ENCODE assay signal across 16 cellular contexts in genomic region chr2:228615501-228615900, GRCh38.
DNase-seq lines count a peak whose midpoint lies in the region; ATAC-seq and TF ChIP-seq lines count a peak whose summit lies in the region.
"Had no signal": no experiment of that assay in that cellular context is flagged by ENCODE, and none has a peak within 500 bp of the region (broad histone marks: within the 10 kb centered on the region; RNA-seq: fewer than 3 reads in every experiment).

No MANE protein-coding gene starts in this region.

- peak; percentile 23 for ATAC-seq in activated T-helper 17 cell treated with anti-CD3 and anti-CD28 coated beads, Interleukin-2, amount 50 U/mL, for 72 hours (replicated peaks)

- H3K9me3 ChIP-seq in CD8-positive, alpha-beta memory T cell (ENCODE audit: low read length), result no peaks in the 10 kb centered on the region
- H3K9me3 ChIP-seq: Peyer's patch had no signal

- no peaks in the 10 kb centered on the region for H3K36me3 ChIP-seq in kidney epithelial cell (ENCODE audit: control insufficient read depth, insufficient read depth, low read length)
- no peaks in the 10 kb centered on the region for H3K36me3 ChIP-seq in CD8-positive, alpha-beta memory T cell (ENCODE audit: insufficient read depth, low read length)
- H3K36me3 ChIP-seq: Peyer's patch had no signal

- no peaks in the 10 kb centered on the region for H3K36me3 Mint-ChIP-seq in activated T-helper 17 cell treated with anti-CD3 and anti-CD28 coated beads, Interleukin-2, amount 50 U/mL, for 72 hours (ENCODE audit: low read depth)
- no peaks in the 10 kb centered on the region for H3K36me3 Mint-ChIP-seq in CD8-positive, alpha-beta memory T cell

- DNase-seq in DMS53 treated with DMSO at 0.1 percent for 48 hours (lab: John Stamatoyannopoulos, UW; ENCODE audit: unreplicated experiment) (peak; percentile 2), HT1080 (ENCODE audit: low read depth) (peak; percentile 10), kidney epithelial cell (ENCODE audit: low read depth) (peak; percentile 16), HT-29 (ENCODE audit: low spot score) (no peak)
- no peak for DNase-seq in activated CD8-positive, alpha-beta memory T cell treated with anti-CD3 and anti-CD28 coated beads, Interleukin-2, amount 50 U/mL, for 48 hours
- DNase-seq in NK-92 treated with Interleukin-12 subunit alpha and Interleukin-12 subunit beta, amount 100 ng/mL, for 24 hours (lab: John Stamatoyannopoulos, UW), result no peak
- DNase-seq in CD8-positive, alpha-beta memory T cell, result no peak
- DNase-seq: EL, H7, KG1, NCI-H2029 treated with DMSO at 0.1 percent for 48 hours, NCI-H2227 treated with DMSO at 0.1 percent for 48 hours, NCI-H526 treated with DMSO at 0.1 percent for 48 hours, Peyer's patch, SK-N-SH had no signal

- no peak overlapping the region for H3K27ac Mint-ChIP-seq in activated T-helper 17 cell treated with anti-CD3 and anti-CD28 coated beads, Interleukin-2, amount 50 U/mL, for 72 hours
- no peak overlapping the region for H3K27ac Mint-ChIP-seq in CD8-positive, alpha-beta memory T cell

- H3K27me3 Mint-ChIP-seq in activated T-helper 17 cell treated with anti-CD3 and anti-CD28 coated beads, Interleukin-2, amount 50 U/mL, for 72 hours, result no peaks in the 10 kb centered on the region
- no peaks in the 10 kb centered on the region for H3K27me3 Mint-ChIP-seq in CD8-positive, alpha-beta memory T cell

- H3K27me3 ChIP-seq in kidney epithelial cell (ENCODE audit: control insufficient read depth, insufficient read depth, low read length), result no peaks in the 10 kb centered on the region
- no peaks in the 10 kb centered on the region for H3K27me3 ChIP-seq in CD8-positive, alpha-beta memory T cell (ENCODE audit: insufficient read depth, low read length, poor library complexity, severe bottlenecking)
- H3K27me3 ChIP-seq: Peyer's patch had no signal

- no peaks in the 10 kb centered on the region for H3K9me3 Mint-ChIP-seq in activated T-helper 17 cell treated with anti-CD3 and anti-CD28 coated beads, Interleukin-2, amount 50 U/mL, for 72 hours
- H3K9me3 Mint-ChIP-seq in CD8-positive, alpha-beta memory T cell, result peaks cover 3 to 14% (median 3%) of the 10 kb centered on the region in 5 donors

- CTCF ChIA-PET in CD8-positive, alpha-beta memory T cell (lab: Charles Lee), result no interaction called here

- H3K27ac ChIP-seq in CD8-positive, alpha-beta memory T cell (ENCODE audit: low read depth, low read length), result no peak overlapping the region
- H3K27ac ChIP-seq: Peyer's patch had no signal

- H3K4me1 Mint-ChIP-seq in activated T-helper 17 cell treated with anti-CD3 and anti-CD28 coated beads, Interleukin-2, amount 50 U/mL, for 72 hours, result no peaks in the 10 kb centered on the region
- H3K4me1 Mint-ChIP-seq in CD8-positive, alpha-beta memory T cell, result no peaks in the 10 kb centered on the region

- TF ChIP-seq CTCF in kidney epithelial cell (IDR thresholded peaks at IDR 0.05; ENCODE audit: insufficient read depth, low read length, poor library complexity, severe bottlenecking), result no peak

- POLR2A ChIA-PET in CD8-positive, alpha-beta memory T cell (lab: Charles Lee), result no interaction called here

- H3K4me3 ChIP-seq in kidney epithelial cell (ENCODE audit: low read depth, low read length), result no peak overlapping the region
- H3K4me3 ChIP-seq in CD8-positive, alpha-beta memory T cell (ENCODE audit: low read length), result no peak overlapping the region
- H3K4me3 ChIP-seq: Peyer's patch had no signal

- H3K4me3 Mint-ChIP-seq in activated T-helper 17 cell treated with anti-CD3 and anti-CD28 coated beads, Interleukin-2, amount 50 U/mL, for 72 hours, result no peak overlapping the region
- H3K4me3 Mint-ChIP-seq in CD8-positive, alpha-beta memory T cell, result no peak overlapping the region

- H3K4me1 ChIP-seq in CD8-positive, alpha-beta memory T cell (ENCODE audit: insufficient read depth, low read length), result no peaks in the 10 kb centered on the region
- H3K4me1 ChIP-seq: Peyer's patch had no signal

Comparison
In these comparisons a context has a peak if more than half of its experiments do, and no peak if none do; other contexts are left out.
1. DNase-seq: peak in DMS53 treated with DMSO at 0.1 percent for 48 hours (single experiment), HT1080 (single experiment) and kidney epithelial cell (single experiment); none in HT-29 (single experiment), activated CD8-positive, alpha-beta memory T cell treated with anti-CD3 and anti-CD28 coated beads, Interleukin-2, amount 50 U/mL, for 48 hours (single experiment), NK-92 treated with Interleukin-12 subunit alpha and Interleukin-12 subunit beta, amount 100 ng/mL, for 24 hours (single experiment) and CD8-positive, alpha-beta memory T cell (0 of 5).